Comparison of ENCODE assay signal across 1 cellular context in the genomic region with DNA sequence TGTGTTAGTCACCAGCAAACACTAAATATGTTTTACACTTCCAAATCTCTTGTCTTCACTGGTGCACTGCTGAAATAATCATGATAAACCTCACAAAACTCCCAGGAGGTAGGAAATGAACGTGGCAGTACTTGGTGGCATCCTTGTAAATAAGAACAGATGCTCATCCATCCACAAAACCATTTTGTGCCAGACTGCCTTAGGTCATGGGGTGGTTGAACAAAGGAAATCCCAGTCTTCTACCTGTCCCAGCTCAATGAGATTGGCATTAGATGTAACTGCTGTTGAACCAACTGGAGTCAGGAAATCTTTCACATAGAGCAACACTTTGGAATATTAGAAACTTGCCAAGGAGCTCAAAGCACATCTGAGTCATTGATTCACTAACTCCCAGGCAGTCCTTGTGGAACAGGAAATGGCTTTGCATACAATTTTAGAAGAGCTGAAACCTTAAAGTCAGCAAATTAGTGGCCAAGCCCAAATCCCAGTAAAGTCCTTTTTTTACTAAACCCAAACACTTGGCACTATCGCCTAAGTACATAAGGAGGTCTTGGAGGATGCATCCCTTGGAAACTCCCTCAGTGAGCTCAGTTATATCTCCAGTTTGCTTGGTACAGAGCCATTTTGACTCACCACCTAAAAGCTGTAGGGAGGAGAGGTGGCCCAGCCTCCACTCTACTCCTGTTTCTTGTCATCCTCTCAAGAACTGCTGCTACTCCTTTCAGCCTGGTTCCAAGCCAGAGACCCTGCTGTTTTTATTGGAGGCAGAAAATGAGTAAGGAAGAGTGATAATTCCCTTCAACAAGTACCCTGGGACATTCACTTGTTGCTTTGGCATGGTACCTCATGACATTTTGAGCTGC.
TF ChIP-seq lines count a peak whose summit lies in the region.

No MANE protein-coding gene starts in this region.

TF ChIP-seq in GM23338, 12 proteins besides CTCF, POLR2A, EP300 and RAD21 (continued from another document):
- TF ChIP-seq, protein P1, sequence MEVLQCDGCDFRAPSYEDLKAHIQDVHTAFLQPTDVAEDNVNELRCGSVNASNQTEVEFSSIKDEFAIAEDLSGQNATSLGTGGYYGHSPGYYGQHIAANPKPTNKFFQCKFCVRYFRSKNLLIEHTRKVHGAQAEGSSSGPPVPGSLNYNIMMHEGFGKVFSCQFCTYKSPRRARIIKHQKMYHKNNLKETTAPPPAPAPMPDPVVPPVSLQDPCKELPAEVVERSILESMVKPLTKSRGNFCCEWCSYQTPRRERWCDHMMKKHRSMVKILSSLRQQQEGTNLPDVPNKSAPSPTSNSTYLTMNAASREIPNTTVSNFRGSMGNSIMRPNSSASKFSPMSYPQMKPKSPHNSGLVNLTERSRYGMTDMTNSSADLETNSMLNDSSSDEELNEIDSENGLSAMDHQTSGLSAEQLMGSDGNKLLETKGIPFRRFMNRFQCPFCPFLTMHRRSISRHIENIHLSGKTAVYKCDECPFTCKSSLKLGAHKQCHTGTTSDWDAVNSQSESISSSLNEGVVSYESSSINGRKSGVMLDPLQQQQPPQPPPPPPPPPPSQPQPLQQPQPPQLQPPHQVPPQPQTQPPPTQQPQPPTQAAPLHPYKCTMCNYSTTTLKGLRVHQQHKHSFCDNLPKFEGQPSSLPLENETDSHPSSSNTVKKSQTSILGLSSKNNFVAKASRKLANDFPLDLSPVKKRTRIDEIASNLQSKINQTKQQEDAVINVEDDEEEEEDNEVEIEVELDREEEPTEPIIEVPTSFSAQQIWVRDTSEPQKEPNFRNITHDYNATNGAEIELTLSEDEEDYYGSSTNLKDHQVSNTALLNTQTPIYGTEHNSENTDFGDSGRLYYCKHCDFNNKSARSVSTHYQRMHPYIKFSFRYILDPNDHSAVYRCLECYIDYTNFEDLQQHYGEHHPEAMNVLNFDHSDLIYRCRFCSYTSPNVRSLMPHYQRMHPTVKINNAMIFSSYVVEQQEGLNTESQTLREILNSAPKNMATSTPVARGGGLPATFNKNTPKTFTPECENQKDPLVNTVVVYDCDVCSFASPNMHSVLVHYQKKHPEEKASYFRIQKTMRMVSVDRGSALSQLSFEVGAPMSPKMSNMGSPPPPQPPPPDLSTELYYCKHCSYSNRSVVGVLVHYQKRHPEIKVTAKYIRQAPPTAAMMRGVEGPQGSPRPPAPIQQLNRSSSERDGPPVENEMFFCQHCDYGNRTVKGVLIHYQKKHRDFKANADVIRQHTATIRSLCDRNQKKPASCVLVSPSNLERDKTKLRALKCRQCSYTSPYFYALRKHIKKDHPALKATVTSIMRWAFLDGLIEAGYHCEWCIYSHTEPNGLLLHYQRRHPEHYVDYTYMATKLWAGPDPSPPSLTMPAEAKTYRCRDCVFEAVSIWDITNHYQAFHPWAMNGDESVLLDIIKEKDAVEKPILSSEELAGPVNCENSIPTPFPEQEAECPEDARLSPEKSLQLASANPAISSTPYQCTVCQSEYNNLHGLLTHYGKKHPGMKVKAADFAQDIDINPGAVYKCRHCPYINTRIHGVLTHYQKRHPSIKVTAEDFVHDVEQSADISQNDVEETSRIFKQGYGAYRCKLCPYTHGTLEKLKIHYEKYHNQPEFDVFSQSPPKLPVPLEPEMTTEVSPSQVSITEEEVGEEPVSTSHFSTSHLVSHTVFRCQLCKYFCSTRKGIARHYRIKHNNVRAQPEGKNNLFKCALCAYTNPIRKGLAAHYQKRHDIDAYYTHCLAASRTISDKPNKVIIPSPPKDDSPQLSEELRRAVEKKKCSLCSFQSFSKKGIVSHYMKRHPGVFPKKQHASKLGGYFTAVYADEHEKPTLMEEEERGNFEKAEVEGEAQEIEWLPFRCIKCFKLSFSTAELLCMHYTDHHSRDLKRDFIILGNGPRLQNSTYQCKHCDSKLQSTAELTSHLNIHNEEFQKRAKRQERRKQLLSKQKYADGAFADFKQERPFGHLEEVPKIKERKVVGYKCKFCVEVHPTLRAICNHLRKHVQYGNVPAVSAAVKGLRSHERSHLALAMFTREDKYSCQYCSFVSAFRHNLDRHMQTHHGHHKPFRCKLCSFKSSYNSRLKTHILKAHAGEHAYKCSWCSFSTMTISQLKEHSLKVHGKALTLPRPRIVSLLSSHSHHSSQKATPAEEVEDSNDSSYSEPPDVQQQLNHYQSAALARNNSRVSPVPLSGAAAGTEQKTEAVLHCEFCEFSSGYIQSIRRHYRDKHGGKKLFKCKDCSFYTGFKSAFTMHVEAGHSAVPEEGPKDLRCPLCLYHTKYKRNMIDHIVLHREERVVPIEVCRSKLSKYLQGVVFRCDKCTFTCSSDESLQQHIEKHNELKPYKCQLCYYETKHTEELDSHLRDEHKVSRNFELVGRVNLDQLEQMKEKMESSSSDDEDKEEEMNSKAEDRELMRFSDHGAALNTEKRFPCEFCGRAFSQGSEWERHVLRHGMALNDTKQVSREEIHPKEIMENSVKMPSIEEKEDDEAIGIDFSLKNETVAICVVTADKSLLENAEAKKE (CRISPR knock-in tag; IDR thresholded peaks at IDR 0.05), result no peak
- TF ChIP-seq ZNF331 (CRISPR knock-in tag; IDR thresholded peaks at IDR 0.05; ENCODE audit: low read depth) (no peak), ZNF114 (CRISPR knock-in tag; IDR thresholded peaks at IDR 0.05) (no peak), NANOG (IDR thresholded peaks at IDR 0.05; ENCODE audit: borderline replicate concordance) (no peak), CREB1 (CRISPR knock-in tag; IDR thresholded peaks at IDR 0.05; ENCODE audit: low read depth) (no peak), EZH2 (IDR thresholded peaks at IDR 0.05; ENCODE audit: low read depth, unreplicated experiment) (no peak), JUNB (IDR thresholded peaks at IDR 0.05; ENCODE audit: unreplicated experiment) (no peak), EZH2phosphoT487 (IDR thresholded peaks at IDR 0.05; ENCODE audit: unreplicated experiment) (no peak), POLR2AphosphoS5 (IDR thresholded peaks at IDR 0.05; ENCODE audit: low read depth) (no peak)
- TF ChIP-seq, protein P2, sequence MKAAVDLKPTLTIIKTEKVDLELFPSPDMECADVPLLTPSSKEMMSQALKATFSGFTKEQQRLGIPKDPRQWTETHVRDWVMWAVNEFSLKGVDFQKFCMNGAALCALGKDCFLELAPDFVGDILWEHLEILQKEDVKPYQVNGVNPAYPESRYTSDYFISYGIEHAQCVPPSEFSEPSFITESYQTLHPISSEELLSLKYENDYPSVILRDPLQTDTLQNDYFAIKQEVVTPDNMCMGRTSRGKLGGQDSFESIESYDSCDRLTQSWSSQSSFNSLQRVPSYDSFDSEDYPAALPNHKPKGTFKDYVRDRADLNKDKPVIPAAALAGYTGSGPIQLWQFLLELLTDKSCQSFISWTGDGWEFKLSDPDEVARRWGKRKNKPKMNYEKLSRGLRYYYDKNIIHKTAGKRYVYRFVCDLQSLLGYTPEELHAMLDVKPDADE (IDR thresholded peaks at IDR 0.05), result no peak
- TF ChIP-seq, protein P3, sequence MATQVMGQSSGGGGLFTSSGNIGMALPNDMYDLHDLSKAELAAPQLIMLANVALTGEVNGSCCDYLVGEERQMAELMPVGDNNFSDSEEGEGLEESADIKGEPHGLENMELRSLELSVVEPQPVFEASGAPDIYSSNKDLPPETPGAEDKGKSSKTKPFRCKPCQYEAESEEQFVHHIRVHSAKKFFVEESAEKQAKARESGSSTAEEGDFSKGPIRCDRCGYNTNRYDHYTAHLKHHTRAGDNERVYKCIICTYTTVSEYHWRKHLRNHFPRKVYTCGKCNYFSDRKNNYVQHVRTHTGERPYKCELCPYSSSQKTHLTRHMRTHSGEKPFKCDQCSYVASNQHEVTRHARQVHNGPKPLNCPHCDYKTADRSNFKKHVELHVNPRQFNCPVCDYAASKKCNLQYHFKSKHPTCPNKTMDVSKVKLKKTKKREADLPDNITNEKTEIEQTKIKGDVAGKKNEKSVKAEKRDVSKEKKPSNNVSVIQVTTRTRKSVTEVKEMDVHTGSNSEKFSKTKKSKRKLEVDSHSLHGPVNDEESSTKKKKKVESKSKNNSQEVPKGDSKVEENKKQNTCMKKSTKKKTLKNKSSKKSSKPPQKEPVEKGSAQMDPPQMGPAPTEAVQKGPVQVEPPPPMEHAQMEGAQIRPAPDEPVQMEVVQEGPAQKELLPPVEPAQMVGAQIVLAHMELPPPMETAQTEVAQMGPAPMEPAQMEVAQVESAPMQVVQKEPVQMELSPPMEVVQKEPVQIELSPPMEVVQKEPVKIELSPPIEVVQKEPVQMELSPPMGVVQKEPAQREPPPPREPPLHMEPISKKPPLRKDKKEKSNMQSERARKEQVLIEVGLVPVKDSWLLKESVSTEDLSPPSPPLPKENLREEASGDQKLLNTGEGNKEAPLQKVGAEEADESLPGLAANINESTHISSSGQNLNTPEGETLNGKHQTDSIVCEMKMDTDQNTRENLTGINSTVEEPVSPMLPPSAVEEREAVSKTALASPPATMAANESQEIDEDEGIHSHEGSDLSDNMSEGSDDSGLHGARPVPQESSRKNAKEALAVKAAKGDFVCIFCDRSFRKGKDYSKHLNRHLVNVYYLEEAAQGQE (IDR thresholded peaks at IDR 0.05; ENCODE audit: unreplicated experiment), result no peak
